In genomic region chr14:85461432-85462133, GRCh38 we compare ENCODE assay signal across 22 cellular contexts.
"Had no signal": no experiment of that assay in that cellular context is flagged by ENCODE, and none has a peak within 500 bp of the region (broad histone marks: within the 10 kb centered on the region; RNA-seq: fewer than 3 reads in every experiment).

No MANE protein-coding gene starts in this region.

- H3K4me3 ChIP-seq: coronary artery, dorsolateral prefrontal cortex, heart right ventricle, spleen, suprapubic skin, transverse colon had no signal

- H3K4me1 ChIP-seq: suprapubic skin, transverse colon had no signal

- H3K27me3 ChIP-seq: heart right ventricle, spleen, suprapubic skin, transverse colon had no signal

- H3K36me3 ChIP-seq: heart right ventricle, spleen, suprapubic skin, transverse colon had no signal

- H3K27ac ChIP-seq: coronary artery, dorsolateral prefrontal cortex, heart right ventricle, spleen, suprapubic skin, transverse colon had no signal

- H3K9me3 ChIP-seq: heart right ventricle, spleen, suprapubic skin, transverse colon had no signal

- ATAC-seq: activated naive CD8-positive, alpha-beta T cell treated with anti-CD3 and anti-CD28 coated beads, Interleukin-2, amount 50 U/mL, for 24 hours; activated T-cell treated with anti-CD3 and anti-CD28 coated beads, Interleukin-2, amount 50 U/mL, for 4 hours; activated T-helper 17 cell treated with anti-CD3 and anti-CD28 coated beads, Interleukin-2, amount 50 U/mL, for 72 hours; esophagus mucosa; heart right ventricle; left ventricle myocardium superior; natural killer cell treated with Interleukin-12 subunit alpha and Interleukin-12 subunit beta and Interleukin-15 and Interleukin-18, amount 100 ng/mL, for 72 hours had no signal

- DNase-seq: activated CD4-positive, alpha-beta memory T cell treated with anti-CD3 and anti-CD28 coated beads for 36 hours; activated CD4-positive, alpha-beta T cell treated with anti-CD3 and anti-CD28 coated beads, Interleukin-2, amount 10 ng/mL, durations not matched to agents 24 days and 14 days; activated CD4-positive, CD25-positive, alpha-beta regulatory T cell treated with anti-CD3 and anti-CD28 coated beads, Interleukin-2, amount 50 U/mL, for 72 hours; activated CD8-positive, alpha-beta memory T cell treated with anti-CD3 and anti-CD28 coated beads, Interleukin-2, amount 50 U/mL, for 4 hours; activated naive CD8-positive, alpha-beta T cell treated with anti-CD3 and anti-CD28 coated beads, Interleukin-2, amount 50 U/mL, for 24 hours; activated T-cell treated with anti-CD3 and anti-CD28 coated beads, Interleukin-2, amount 50 U/mL, for 4 hours; amygdala; dorsolateral prefrontal cortex; foreskin melanocyte; heart right ventricle; left ventricle myocardium superior; posterior cingulate gyrus; right cardiac atrium; spleen; stimulated activated naive CD4-positive, alpha-beta T cell; T-helper 2 cell; transverse colon had no signal
